In genomic region chr18:27948981-27949380, GRCh38 we compare ENCODE assay signal across 26 cellular contexts.
"Had no signal": no experiment of that assay in that cellular context is flagged by ENCODE, and none has a peak within 500 bp of the region (broad histone marks: within the 10 kb centered on the region; RNA-seq: fewer than 3 reads in every experiment).

No MANE protein-coding gene starts in this region.

- H3K36me3 Mint-ChIP-seq: activated CD4-positive, alpha-beta memory T cell treated with anti-CD3 and anti-CD28 coated beads for 36 hours; activated naive CD4-positive, alpha-beta T cell treated with anti-CD3 and anti-CD28 coated beads, Interleukin-2, amount 10 ng/mL, durations not matched to agents 7 days and 5 days; activated naive CD8-positive, alpha-beta T cell treated with anti-CD3 and anti-CD28 coated beads, Interleukin-2, amount 10 ng/mL, durations not matched to agents 7 days and 5 days; naive thymus-derived CD4-positive, alpha-beta T cell had no signal

- H3K79me2 ChIP-seq: parathyroid adenoma had no signal

- H3K4me1 ChIP-seq: left lung, lower lobe of right lung, parathyroid adenoma, right atrium auricular region had no signal

- H3K4me1 Mint-ChIP-seq: activated CD4-positive, alpha-beta T cell treated with anti-CD3 and anti-CD28 coated beads, Interleukin-2, amount 10 ng/mL, durations not matched to agents 24 days and 14 days; activated naive CD4-positive, alpha-beta T cell treated with anti-CD3 and anti-CD28 coated beads, Interleukin-2, amount 10 ng/mL, durations not matched to agents 7 days and 5 days; activated naive CD8-positive, alpha-beta T cell treated with anti-CD3 and anti-CD28 coated beads, Interleukin-2, amount 10 ng/mL, durations not matched to agents 7 days and 5 days; naive thymus-derived CD4-positive, alpha-beta T cell had no signal

- H2AFZ ChIP-seq: parathyroid adenoma had no signal

- H3K36me3 ChIP-seq: left lung, lower lobe of right lung, right atrium auricular region, thoracic aorta had no signal

- H3K27ac Mint-ChIP-seq: activated CD4-positive, alpha-beta memory T cell treated with anti-CD3 and anti-CD28 coated beads for 36 hours; activated CD4-positive, alpha-beta T cell treated with anti-CD3 and anti-CD28 coated beads, Interleukin-2, amount 10 ng/mL, durations not matched to agents 24 days and 14 days; activated naive CD4-positive, alpha-beta T cell treated with anti-CD3 and anti-CD28 coated beads, Interleukin-2, amount 10 ng/mL, durations not matched to agents 7 days and 5 days; activated naive CD8-positive, alpha-beta T cell treated with anti-CD3 and anti-CD28 coated beads, Interleukin-2, amount 10 ng/mL, durations not matched to agents 7 days and 5 days; activated T-cell treated with anti-CD3 and anti-CD28 coated beads, Interleukin-2, amount 50 U/mL, for 24 hours; endodermal cell; naive thymus-derived CD4-positive, alpha-beta T cell; T-helper 1 cell treated with Interleukin-12 subunit alpha and Interleukin-12 subunit beta and Interleukin-4 antibody, amounts not matched to agents 30 μg/mL and 1 μg/mL, for 36 hours had no signal

- H3K4me3 ChIP-seq: left lung, lower lobe of right lung, right atrium auricular region, thoracic aorta had no signal

- ATAC-seq: esophagus mucosa; left lung; lower lobe of right lung; naive thymus-derived CD4-positive, alpha-beta T cell; stimulated activated naive CD8-positive, alpha-beta T cell treated with anti-CD3 and anti-CD28 coated beads, Interleukin-15, Interleukin-2, amounts not matched to agents 100 U/mL and 50 U/mL, for 24 hours had no signal

- H3K27ac ChIP-seq: left lung, lower lobe of right lung, parathyroid adenoma, right atrium auricular region had no signal

- H3K9ac ChIP-seq: parathyroid adenoma had no signal

- DNase-seq: activated CD4-positive, alpha-beta memory T cell treated with anti-CD3 and anti-CD28 coated beads for 36 hours; activated CD4-positive, alpha-beta T cell treated with anti-CD3 and anti-CD28 coated beads, Interleukin-2, amount 10 ng/mL, durations not matched to agents 24 days and 14 days; activated CD4-positive, CD25-positive, alpha-beta regulatory T cell treated with anti-CD3 and anti-CD28 coated beads, Interleukin-2, amount 50 U/mL, for 72 hours; activated CD8-positive, alpha-beta memory T cell treated with anti-CD3 and anti-CD28 coated beads, Interleukin-2, amount 50 U/mL, for 48 hours; activated gamma-delta T cell; activated naive CD4-positive, alpha-beta T cell treated with anti-CD3 and anti-CD28 coated beads, Interleukin-2, amount 10 ng/mL, durations not matched to agents 7 days and 5 days; activated naive CD8-positive, alpha-beta T cell treated with anti-CD3 and anti-CD28 coated beads, Interleukin-2, amount 10 ng/mL, durations not matched to agents 7 days and 5 days; activated T-cell treated with anti-CD3 and anti-CD28 coated beads, Interleukin-2, amount 50 U/mL, for 24 hours; amniotic stem cell; cortex of kidney; endodermal cell; foreskin melanocyte; left lung; lower lobe of right lung; naive thymus-derived CD4-positive, alpha-beta T cell; nucleus accumbens; stimulated activated CD4-positive, alpha-beta T cell treated with anti-CD3 and anti-CD28 coated beads, Interleukin-2, amount 100 ng/mL, for 48 hours; stimulated activated naive CD8-positive, alpha-beta T cell treated with anti-CD3 and anti-CD28 coated beads, Interleukin-15, Interleukin-2, amounts not matched to agents 100 U/mL and 50 U/mL, for 24 hours; SW 1271; T-helper 9 cell; trophoblast cell had no signal

- H3K27me3 Mint-ChIP-seq: activated CD4-positive, alpha-beta memory T cell treated with anti-CD3 and anti-CD28 coated beads for 36 hours; activated CD4-positive, alpha-beta T cell treated with anti-CD3 and anti-CD28 coated beads, Interleukin-2, amount 10 ng/mL, durations not matched to agents 24 days and 14 days; activated naive CD4-positive, alpha-beta T cell treated with anti-CD3 and anti-CD28 coated beads, Interleukin-2, amount 10 ng/mL, durations not matched to agents 7 days and 5 days; activated naive CD8-positive, alpha-beta T cell treated with anti-CD3 and anti-CD28 coated beads, Interleukin-2, amount 10 ng/mL, durations not matched to agents 7 days and 5 days; activated T-cell treated with anti-CD3 and anti-CD28 coated beads, Interleukin-2, amount 50 U/mL, for 24 hours; naive thymus-derived CD4-positive, alpha-beta T cell had no signal

- H3K27me3 ChIP-seq: left lung, right atrium auricular region had no signal

- H3K9me3 ChIP-seq: left lung, lower lobe of right lung, right atrium auricular region, thoracic aorta had no signal

- H3K9me3 Mint-ChIP-seq: activated CD4-positive, alpha-beta T cell treated with anti-CD3 and anti-CD28 coated beads, Interleukin-2, amount 10 ng/mL, durations not matched to agents 24 days and 14 days; activated naive CD8-positive, alpha-beta T cell treated with anti-CD3 and anti-CD28 coated beads, Interleukin-2, amount 10 ng/mL, durations not matched to agents 7 days and 5 days; endodermal cell had no signal

- H3K4me3 Mint-ChIP-seq: activated CD4-positive, alpha-beta memory T cell treated with anti-CD3 and anti-CD28 coated beads for 36 hours; activated CD4-positive, alpha-beta T cell treated with anti-CD3 and anti-CD28 coated beads, Interleukin-2, amount 10 ng/mL, durations not matched to agents 24 days and 14 days; activated naive CD4-positive, alpha-beta T cell treated with anti-CD3 and anti-CD28 coated beads, Interleukin-2, amount 10 ng/mL, durations not matched to agents 7 days and 5 days; activated naive CD8-positive, alpha-beta T cell treated with anti-CD3 and anti-CD28 coated beads, Interleukin-2, amount 10 ng/mL, durations not matched to agents 7 days and 5 days; activated T-cell treated with anti-CD3 and anti-CD28 coated beads, Interleukin-2, amount 50 U/mL, for 24 hours; endodermal cell; naive thymus-derived CD4-positive, alpha-beta T cell; T-helper 1 cell treated with Interleukin-12 subunit alpha and Interleukin-12 subunit beta and Interleukin-4 antibody, amounts not matched to agents 30 μg/mL and 1 μg/mL, for 36 hours had no signal
